In genomic region chr22:22431271-22432220, GRCh38 we compare ENCODE assay signal across 1 cellular context.
TF ChIP-seq lines count a peak whose summit lies in the region.

No MANE protein-coding gene starts in this region.

TF ChIP-seq in K562, 482 proteins besides CTCF, POLR2A, EP300 and RAD21 (continued from another document and continues in another):
- no peak for TF ChIP-seq AFF1 (IDR thresholded peaks at IDR 0.05; ENCODE audit: low read depth in 1 of 2, partially characterized antibody in 2 of 2)
- no peak for TF ChIP-seq BDP1 (IDR thresholded peaks at IDR 0.05; ENCODE audit: insufficient read depth, insufficient read length)
- TF ChIP-seq MEIS2 (IDR thresholded peaks at IDR 0.05; ENCODE audit: partially characterized antibody), result no peak
- TF ChIP-seq ZBTB40 (IDR thresholded peaks at IDR 0.05), result no peak
- peak; percentile 56; the same call in 1 of the 2 replicates for TF ChIP-seq ZBTB40 (CRISPR knock-in tag; IDR thresholded peaks at IDR 0.05)
- TF ChIP-seq DACH1 (IDR thresholded peaks at IDR 0.05; ENCODE audit: partially characterized antibody), result no peak
- TF ChIP-seq MTA3 (IDR thresholded peaks at IDR 0.05; ENCODE audit: borderline replicate concordance), result no peak; the same call in 1 of the 2 replicates
- no peak for TF ChIP-seq ZFP91 (CRISPR knock-in tag; IDR thresholded peaks at IDR 0.05)
- TF ChIP-seq ZNF24 (IDR thresholded peaks at IDR 0.05), result no peak
- no peak for TF ChIP-seq ATF2 (CRISPR knock-in tag; IDR thresholded peaks at IDR 0.05)
- TF ChIP-seq ZNF785 (CRISPR knock-in tag; IDR thresholded peaks at IDR 0.05), result no peak
- TF ChIP-seq MAX (CRISPR knock-in tag; IDR thresholded peaks at IDR 0.05), result peak; percentile 25
- TF ChIP-seq USF2 (CRISPR knock-in tag; IDR thresholded peaks at IDR 0.05), result no peak
- TF ChIP-seq CHD4 (IDR thresholded peaks at IDR 0.05; ENCODE audit: insufficient read depth, insufficient replicate concordance, low read depth, low read length, poor library complexity, severe bottlenecking), result no peak
- TF ChIP-seq PHTF2 (CRISPR knock-in tag; IDR thresholded peaks at IDR 0.05), result no peak
- no peak for TF ChIP-seq TSC22D4 (tag; IDR thresholded peaks at IDR 0.05)
- peak; percentile 33; the same call in 1 of the 2 replicates for TF ChIP-seq HCFC1 (IDR thresholded peaks at IDR 0.05; ENCODE audit: low read depth, low read length)
- no peak for TF ChIP-seq STAT5A (IDR thresholded peaks at IDR 0.05; ENCODE audit: borderline replicate concordance, low read length)
- TF ChIP-seq RBFOX2 (IDR thresholded peaks at IDR 0.05; ENCODE audit: low read depth, low read length), result no peak
- TF ChIP-seq PHF20 (IDR thresholded peaks at IDR 0.05; ENCODE audit: partially characterized antibody), result no peak
- TF ChIP-seq REST (CRISPR knock-in tag; IDR thresholded peaks at IDR 0.05; ENCODE audit: low read depth), result no peak
- peak; percentile 66; the same call in 1 of the 2 replicates for TF ChIP-seq KLF16 (IDR thresholded peaks at IDR 0.05)
- no peak for TF ChIP-seq NR0B1 (IDR thresholded peaks at IDR 0.05; ENCODE audit: partially characterized antibody)
- no peak for TF ChIP-seq FOXM1 (IDR thresholded peaks at IDR 0.05; ENCODE audit: low read depth)
- no peak for TF ChIP-seq FOXM1 (CRISPR knock-in tag; IDR thresholded peaks at IDR 0.05; ENCODE audit: low read depth)
- TF ChIP-seq ZBTB7A (IDR thresholded peaks at IDR 0.05; ENCODE audit: borderline replicate concordance, control insufficient read depth, low read depth, low read length), result no peak
- TF ChIP-seq TFE3 (CRISPR knock-in tag; IDR thresholded peaks at IDR 0.05), result no peak
